In the genomic region with DNA sequence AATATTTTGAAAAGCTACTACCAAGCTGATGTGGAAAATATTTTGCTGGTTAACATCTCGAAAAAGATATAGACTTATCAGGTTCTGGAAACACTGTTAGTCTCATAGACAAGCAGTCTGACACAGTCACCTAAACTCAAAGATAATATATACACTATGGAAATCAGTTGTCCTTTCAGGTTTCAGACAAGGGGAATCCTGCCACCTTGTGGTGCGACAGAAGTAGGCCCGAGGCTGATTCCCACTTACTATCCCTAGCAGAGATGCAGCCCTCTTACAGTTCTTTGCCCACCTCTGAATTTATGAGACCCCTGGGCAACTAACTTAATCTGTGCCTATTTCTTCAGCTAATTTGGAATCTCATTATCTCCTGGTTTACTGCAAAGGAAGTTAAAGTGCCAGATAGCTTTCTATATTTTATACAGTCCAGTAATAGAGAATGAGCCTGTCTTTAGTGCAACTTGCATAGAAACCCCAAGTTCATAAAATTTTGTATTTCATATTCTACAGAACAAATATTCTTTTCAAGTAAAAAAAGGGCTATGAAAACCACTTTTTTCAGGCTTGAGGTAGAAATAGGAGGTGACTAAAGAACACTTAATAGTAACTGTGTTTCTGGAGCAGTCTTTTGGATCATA, we compare ENCODE assay signal across 1 cellular context.
TF ChIP-seq lines count a peak whose summit lies in the region.

No MANE protein-coding gene starts in this region.

TF ChIP-seq in HepG2, 621 proteins besides CTCF, POLR2A, EP300 and RAD21 (continued from another document):
- TF ChIP-seq, protein P1, sequence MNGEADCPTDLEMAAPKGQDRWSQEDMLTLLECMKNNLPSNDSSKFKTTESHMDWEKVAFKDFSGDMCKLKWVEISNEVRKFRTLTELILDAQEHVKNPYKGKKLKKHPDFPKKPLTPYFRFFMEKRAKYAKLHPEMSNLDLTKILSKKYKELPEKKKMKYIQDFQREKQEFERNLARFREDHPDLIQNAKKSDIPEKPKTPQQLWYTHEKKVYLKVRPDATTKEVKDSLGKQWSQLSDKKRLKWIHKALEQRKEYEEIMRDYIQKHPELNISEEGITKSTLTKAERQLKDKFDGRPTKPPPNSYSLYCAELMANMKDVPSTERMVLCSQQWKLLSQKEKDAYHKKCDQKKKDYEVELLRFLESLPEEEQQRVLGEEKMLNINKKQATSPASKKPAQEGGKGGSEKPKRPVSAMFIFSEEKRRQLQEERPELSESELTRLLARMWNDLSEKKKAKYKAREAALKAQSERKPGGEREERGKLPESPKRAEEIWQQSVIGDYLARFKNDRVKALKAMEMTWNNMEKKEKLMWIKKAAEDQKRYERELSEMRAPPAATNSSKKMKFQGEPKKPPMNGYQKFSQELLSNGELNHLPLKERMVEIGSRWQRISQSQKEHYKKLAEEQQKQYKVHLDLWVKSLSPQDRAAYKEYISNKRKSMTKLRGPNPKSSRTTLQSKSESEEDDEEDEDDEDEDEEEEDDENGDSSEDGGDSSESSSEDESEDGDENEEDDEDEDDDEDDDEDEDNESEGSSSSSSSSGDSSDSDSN (CRISPR knock-in tag; IDR thresholded peaks at IDR 0.05) = no peak
- TF ChIP-seq ZNF383 (CRISPR knock-in tag; IDR thresholded peaks at IDR 0.05; ENCODE audit: borderline replicate concordance) (no peak), TBX3 (IDR thresholded peaks at IDR 0.05; ENCODE audit: borderline replicate concordance) (no peak)
